ENCODE assay signal across 10 cellular contexts in the genomic region with DNA sequence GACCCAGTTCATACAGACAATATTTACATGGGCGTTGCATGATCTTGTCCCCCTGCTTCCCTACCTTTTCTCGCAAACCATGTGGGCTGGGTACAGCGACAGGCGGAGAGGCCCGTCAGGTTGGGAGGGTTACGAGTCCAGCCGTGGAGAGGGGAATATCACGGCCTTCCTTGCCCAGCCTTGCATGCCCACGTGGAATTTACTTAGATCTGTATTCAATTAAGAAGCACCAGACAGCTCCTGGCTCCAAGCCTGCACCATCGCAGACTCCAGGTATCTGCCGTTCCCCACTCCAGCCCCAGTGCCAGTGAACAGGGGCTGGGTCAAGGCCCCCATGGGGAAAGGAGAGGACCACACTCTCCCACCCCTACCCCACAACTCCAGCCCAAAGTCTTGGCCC. TPM values are rescaled to one million over a fixed set of nuclear protein-coding genes. Genes with fewer than 3 reads are reported as not detected.
DNase-seq lines count a peak whose midpoint lies in the region; ATAC-seq and TF ChIP-seq lines count a peak whose summit lies in the region.
"Had no signal": no experiment of that assay in that cellular context is flagged by ENCODE, and none has a peak within 500 bp of the region (broad histone marks: within the 10 kb centered on the region; RNA-seq: fewer than 3 reads in every experiment).

No MANE protein-coding gene starts in this region.

- TF ChIP-seq CTCF in endodermal cell (conservative IDR thresholded peaks at IDR 0.05), result no peak
- no peak for TF ChIP-seq CTCF in suprapubic skin (IDR thresholded peaks at IDR 0.05)

- H3K4me3 ChIP-seq in endodermal cell (ENCODE audit: low read length) (no peak overlapping the region), suprapubic skin (no peak overlapping the region)

- H3K27ac ChIP-seq in endodermal cell (ENCODE audit: low read depth, low read length) (no peak overlapping the region), suprapubic skin (peak overlapping the region; percentile 84)

- no peaks in the 10 kb centered on the region for H3K9me3 ChIP-seq in endodermal cell (ENCODE audit: control insufficient read depth, low read length)
- H3K9me3 ChIP-seq in suprapubic skin, result no peaks in the 10 kb centered on the region

- CTCF ChIA-PET in activated CD4-positive, alpha-beta T cell treated with anti-CD3 and anti-CD28 coated beads, Interleukin-2, amount 10 ng/mL, durations not matched to agents 7 days and 5 days (lab: Charles Lee), result interaction anchor here (0.7 to 17.4 kb wide), 8 partner anchors 8 to 32 kb away, joined by 3 to 192 read pairs (median 4); no protein-coding TSS in a partner anchor
- CTCF ChIA-PET in activated CD4-positive, alpha-beta memory T cell treated with anti-CD3 and anti-CD28 coated beads for 36 hours (lab: Charles Lee), result interaction anchor here (0.6 to 3.5 kb wide), 12 partner anchors 10 to 1240 kb away, joined by 3 to 44 read pairs (median 4); a partner anchor contains a TSS

- ATAC-seq in activated CD4-positive, CD25-positive, alpha-beta regulatory T cell treated with anti-CD3 and anti-CD28 coated beads, Interleukin-2, amount 50 U/mL, for 24 hours, result no peak

- no peak for TF ChIP-seq POLR2A in suprapubic skin (IDR thresholded peaks at IDR 0.05)

- H3K36me3 Mint-ChIP-seq in activated CD4-positive, alpha-beta T cell treated with anti-CD3 and anti-CD28 coated beads, Interleukin-2, amount 10 ng/mL, durations not matched to agents 7 days and 5 days (ENCODE audit: low read depth), result peaks cover 75% of the 10 kb centered on the region
- peaks cover 39% of the 10 kb centered on the region for H3K36me3 Mint-ChIP-seq in activated CD4-positive, alpha-beta memory T cell treated with anti-CD3 and anti-CD28 coated beads for 36 hours
- no peaks in the 10 kb centered on the region for H3K36me3 Mint-ChIP-seq in endodermal cell (ENCODE audit: low read depth)

- H3K4me1 Mint-ChIP-seq in activated CD4-positive, alpha-beta T cell treated with anti-CD3 and anti-CD28 coated beads, Interleukin-2, amount 10 ng/mL, durations not matched to agents 7 days and 5 days, result peaks cover 87% of the 10 kb centered on the region
- peaks cover 72% of the 10 kb centered on the region for H3K4me1 Mint-ChIP-seq in activated CD4-positive, alpha-beta memory T cell treated with anti-CD3 and anti-CD28 coated beads for 36 hours (ENCODE audit: low read depth)
- H3K4me1 Mint-ChIP-seq in endodermal cell, result peaks cover 57% of the 10 kb centered on the region

- no peak overlapping the region for H3K9ac ChIP-seq in endodermal cell (ENCODE audit: extremely low read depth, low read length, poor library complexity, severe bottlenecking)

- WGBS in endodermal cell (ENCODE audit: insufficient coverage in 1 of 2, insufficient read length in 1 of 2), 2 experiments, result 86 to 89% methylated on average over 6 to 11 of the region's 11 CpGs
- whole genome bisulfite sequencing in suprapubic skin, result 43% methylated on average over 11 of the region's 11 CpGs

- peak overlapping the region; percentile 96 for H3K27ac Mint-ChIP-seq in activated CD4-positive, alpha-beta T cell treated with anti-CD3 and anti-CD28 coated beads, Interleukin-2, amount 10 ng/mL, durations not matched to agents 7 days and 5 days
- peak overlapping the region; percentile 96 for H3K27ac Mint-ChIP-seq in activated CD4-positive, alpha-beta memory T cell treated with anti-CD3 and anti-CD28 coated beads for 36 hours
- H3K27ac Mint-ChIP-seq in endodermal cell, result peak overlapping the region; percentile 86

- peak overlapping the region; percentile 78 for H3K4me3 Mint-ChIP-seq in activated CD4-positive, alpha-beta T cell treated with anti-CD3 and anti-CD28 coated beads, Interleukin-2, amount 10 ng/mL, durations not matched to agents 7 days and 5 days
- peak overlapping the region; percentile 75 for H3K4me3 Mint-ChIP-seq in activated CD4-positive, alpha-beta memory T cell treated with anti-CD3 and anti-CD28 coated beads for 36 hours
- no peak overlapping the region for H3K4me3 Mint-ChIP-seq in endodermal cell
- H3K4me3 Mint-ChIP-seq: nephron had no signal

- H3K4me1 ChIP-seq in endodermal cell (ENCODE audit: control insufficient read depth, insufficient read depth, low read length) (peaks cover 15% of the 10 kb centered on the region), suprapubic skin (peaks cover 61% of the 10 kb centered on the region)

- TF ChIP-seq EP300 in suprapubic skin (IDR thresholded peaks at IDR 0.05), result no peak

- H3K9me3 Mint-ChIP-seq in activated CD4-positive, alpha-beta T cell treated with anti-CD3 and anti-CD28 coated beads, Interleukin-2, amount 10 ng/mL, durations not matched to agents 7 days and 5 days, result no peaks in the 10 kb centered on the region
- no peaks in the 10 kb centered on the region for H3K9me3 Mint-ChIP-seq in activated CD4-positive, alpha-beta memory T cell treated with anti-CD3 and anti-CD28 coated beads for 36 hours
- H3K9me3 Mint-ChIP-seq in endodermal cell, result no peaks in the 10 kb centered on the region
- H3K9me3 Mint-ChIP-seq: nephron had no signal

- H3K27me3 Mint-ChIP-seq in activated CD4-positive, alpha-beta T cell treated with anti-CD3 and anti-CD28 coated beads, Interleukin-2, amount 10 ng/mL, durations not matched to agents 7 days and 5 days, result no peaks in the 10 kb centered on the region
- no peaks in the 10 kb centered on the region for H3K27me3 Mint-ChIP-seq in activated CD4-positive, alpha-beta memory T cell treated with anti-CD3 and anti-CD28 coated beads for 36 hours
- H3K27me3 Mint-ChIP-seq in endodermal cell (ENCODE audit: insufficient read depth), result no peaks in the 10 kb centered on the region

- DNase-seq in activated CD4-positive, alpha-beta T cell treated with anti-CD3 and anti-CD28 coated beads, Interleukin-2, amount 10 ng/mL, durations not matched to agents 7 days and 5 days, result no peak
- DNase-seq in activated CD4-positive, alpha-beta T cell treated with anti-CD3 and anti-CD28 coated beads, Interleukin-2, amount 50 U/mL, for 4 hours, result no peak
- no peak for DNase-seq in activated CD4-positive, alpha-beta memory T cell treated with anti-CD3 and anti-CD28 coated beads for 36 hours
- DNase-seq in endodermal cell (no peak), suprapubic skin (ENCODE audit: low spot score in 2 of 2) (no peak), medulla oblongata (ENCODE audit: extremely low spot score) (no peak), HuH-7.5 (ENCODE audit: low spot score) (no peak)
- DNase-seq: NCI-H1436 had no signal

- H3K27me3 ChIP-seq in endodermal cell (ENCODE audit: control insufficient read depth, insufficient read depth, low read length, poor library complexity, severe bottlenecking) (no peaks in the 10 kb centered on the region), suprapubic skin (peaks cover 18% of the 10 kb centered on the region)

- intact Hi-C loops in activated CD4-positive, alpha-beta memory T cell treated with anti-CD3 and anti-CD28 coated beads for 36 hours (cut with micrococcal nuclease), result no loop called here

- no peaks in the 10 kb centered on the region for H3K36me3 ChIP-seq in endodermal cell (ENCODE audit: control insufficient read depth, insufficient read depth, low read length)
- no peaks in the 10 kb centered on the region for H3K36me3 ChIP-seq in suprapubic skin

- POLR2A ChIA-PET in activated CD4-positive, alpha-beta T cell treated with anti-CD3 and anti-CD28 coated beads, Interleukin-2, amount 10 ng/mL, durations not matched to agents 7 days and 5 days (lab: Charles Lee), result interaction anchor here (1.5 to 1.9 kb wide), 2 partner anchors 11 to 20 kb away, joined by 4 to 11 read pairs; no protein-coding TSS in a partner anchor
- POLR2A ChIA-PET in activated CD4-positive, alpha-beta memory T cell treated with anti-CD3 and anti-CD28 coated beads for 36 hours (lab: Charles Lee), result interaction anchor here (0.7 to 23.9 kb wide), 11 partner anchors 9 to 1264 kb away, joined by 3 to 425 read pairs (median 7); a partner anchor contains a TSS

RNA-seq across cellular contexts. Expression of a gene that starts 29.8 kb away (rescaled TPM):
- 100 to 1,000 TPM; 115 to 116 TPM for total RNA-seq in activated CD4-positive, alpha-beta T cell treated with anti-CD3 and anti-CD28 coated beads, Interleukin-2, amount 10 ng/mL, durations not matched to agents 7 days and 5 days
- total RNA-seq in activated CD4-positive, alpha-beta memory T cell treated with anti-CD3 and anti-CD28 coated beads for 36 hours, result 10 to 100 TPM; 48.9 to 49.1 TPM
- 1 to 10 TPM; 5.7 to 6.0 TPM for total RNA-seq in endodermal cell
- 1.2 TPM for polyA plus RNA-seq in endodermal cell (2013, experiment 1 of 2)
- polyA plus RNA-seq in endodermal cell (2013, experiment 2 of 2), result 1.6 TPM
- total RNA-seq in suprapubic skin, result 10 to 100 TPM; 35.9 to 53.8 (median 47.5) TPM

Comparison
In these comparisons a context has a peak if more than half of its experiments do, and no peak if none do; other contexts are left out.
1. RNA of a gene that starts 29.8 kb away (total RNA-seq): 115 to 116 TPM in activated CD4-positive, alpha-beta T cell treated with anti-CD3 and anti-CD28 coated beads, Interleukin-2, amount 10 ng/mL, durations not matched to agents 7 days and 5 days, 35.9 to 53.8 TPM in suprapubic skin and 48.9 to 49.1 TPM in activated CD4-positive, alpha-beta memory T cell treated with anti-CD3 and anti-CD28 coated beads for 36 hours; 5.7 to 6.0 TPM in endodermal cell; every median in the first group is over 4 times any median in the second.
2. Peak in every context shown above with its lines, with median percentiles within 50 percentile points of each other: H3K27ac Mint-ChIP-seq.